ENCODE assay signal across 14 cellular contexts in genomic region chr22:49159711-49160110, GRCh38.
A peak's percentile ranks its signal among the peaks of the same experiment; 100 is the strongest.
DNase-seq lines count a peak whose midpoint lies in the region; ATAC-seq and TF ChIP-seq lines count a peak whose summit lies in the region.
"Had no signal": no experiment of that assay in that cellular context is flagged by ENCODE, and none has a peak within 500 bp of the region (broad histone marks: within the 10 kb centered on the region; RNA-seq: fewer than 3 reads in every experiment).

No MANE protein-coding gene starts in this region.

- H3K4me1 ChIP-seq in left lung: no peaks in the 10 kb centered on the region
- H3K4me1 ChIP-seq in ovary (ENCODE audit: insufficient read depth): no peaks in the 10 kb centered on the region
- H3K4me1 ChIP-seq: BLaER1 treated with 17β-estradiol and CSF1 and Interleukin-3, amounts not matched to agents 10 nM and 100 nM; HAP-1 had no signal

- H3K9me3 ChIP-seq in left lung: no peaks in the 10 kb centered on the region
- H3K9me3 ChIP-seq in ovary: no peaks in the 10 kb centered on the region
- H3K9me3 ChIP-seq: BLaER1 treated with 17β-estradiol and CSF1 and Interleukin-3, amounts not matched to agents 10 nM and 100 nM; HAP-1 had no signal

- intact Hi-C loops in left lung (cut with DNase I) (no loop called here), ovary (cut with DNase I) (no loop called here)

- TF ChIP-seq POLR2A in ovary (IDR thresholded peaks at IDR 0.05): no peak

- H3K27me3 ChIP-seq in left lung: peaks cover 0 to 54% of the 10 kb centered on the region in 2 donors
- H3K27me3 ChIP-seq in ovary: no peaks in the 10 kb centered on the region
- H3K27me3 ChIP-seq: BLaER1 treated with 17β-estradiol and CSF1 and Interleukin-3, amounts not matched to agents 10 nM and 100 nM had no signal

- 54 to 71% (median 63%) methylated on average over 10 of the region's 10 CpGs for WGBS in ovary, 3 donors

- no peak overlapping the region for H3K4me3 ChIP-seq in left lung
- H3K4me3 ChIP-seq in ovary: no peak overlapping the region
- H3K4me3 ChIP-seq: BLaER1 treated with 17β-estradiol and CSF1 and Interleukin-3, amounts not matched to agents 10 nM and 100 nM; HAP-1 had no signal

- no peak for TF ChIP-seq CTCF in left lung (IDR thresholded peaks at IDR 0.05)
- no peak for TF ChIP-seq CTCF in ovary (IDR thresholded peaks at IDR 0.05)

- H3K36me3 ChIP-seq in left lung: no peaks in the 10 kb centered on the region
- no peaks in the 10 kb centered on the region for H3K36me3 ChIP-seq in ovary
- H3K36me3 ChIP-seq: BLaER1 treated with 17β-estradiol and CSF1 and Interleukin-3, amounts not matched to agents 10 nM and 100 nM; HAP-1 had no signal

- no peak for TF ChIP-seq EP300 in ovary (IDR thresholded peaks at IDR 0.05)

- ATAC-seq in left lung (no peak), HG03520 (IDR thresholded peaks at IDR 0.05; ENCODE audit: unreplicated experiment) (no peak)
- ATAC-seq: CD8-positive, alpha-beta T cell had no signal

- DNase-seq in NCI-H748 (lab: John Stamatoyannopoulos, UW; ENCODE audit: unreplicated experiment) (peak; percentile 69), NCI-H748 treated with DMSO at 0.1 percent for 48 hours (lab: John Stamatoyannopoulos, UW) (no peak), COLO668 (lab: John Stamatoyannopoulos, UW; ENCODE audit: unreplicated experiment) (peak; percentile 62), NCI-H146 treated with DMSO at 0.1 percent for 48 hours (lab: John Stamatoyannopoulos, UW; ENCODE audit: unreplicated experiment) (peak; percentile 33), left lung (peak; percentile 5 to 34), superior temporal gyrus (ENCODE audit: extremely low spot score) (no peak), ovary (no peak)
- DNase-seq: CD8-positive, alpha-beta T cell; COR-L47; GF-D8; GOT3 had no signal

- no peak overlapping the region for H3K27ac ChIP-seq in left lung
- no peak overlapping the region for H3K27ac ChIP-seq in ovary
- H3K27ac ChIP-seq: BLaER1 treated with 17β-estradiol and CSF1 and Interleukin-3, amounts not matched to agents 10 nM and 100 nM had no signal

Comparison
In these comparisons a context has a peak if more than half of its experiments do, and no peak if none do; other contexts are left out.
1. DNase-seq: peak in NCI-H748 (single experiment), COLO668 (single experiment), NCI-H146 treated with DMSO at 0.1 percent for 48 hours (single experiment) and left lung (2 of 2); none in NCI-H748 treated with DMSO at 0.1 percent for 48 hours (single experiment), superior temporal gyrus (single experiment) and ovary (0 of 5).